Comparison of ENCODE assay signal across 10 cellular contexts in the genomic region with DNA sequence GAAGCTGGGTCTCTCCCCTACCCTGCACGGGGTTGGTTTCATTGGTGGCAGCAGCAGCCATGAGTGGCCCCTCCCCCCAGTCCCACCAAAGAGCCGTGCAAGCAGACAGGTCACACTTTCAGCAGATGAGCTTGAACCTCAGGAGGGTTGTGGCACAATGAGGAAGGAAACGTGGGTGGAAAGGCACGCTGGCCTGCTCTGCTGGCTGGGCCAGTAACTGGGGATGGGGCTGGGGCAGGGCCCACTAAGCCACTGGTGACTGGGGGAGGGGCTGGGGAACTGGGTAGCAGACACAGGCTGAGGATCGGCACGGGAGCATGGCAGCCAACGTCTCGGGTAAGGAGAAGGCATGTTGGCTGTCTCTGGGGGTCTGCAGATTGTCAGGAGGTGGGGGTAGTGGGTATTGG. TPM values are rescaled to one million over a fixed set of nuclear protein-coding genes. Genes with fewer than 3 reads are reported as not detected.
A peak's percentile ranks its signal among the peaks of the same experiment; 100 is the strongest.
DNase-seq lines count a peak whose midpoint lies in the region; ATAC-seq and TF ChIP-seq lines count a peak whose summit lies in the region.
"Had no signal": no experiment of that assay in that cellular context is flagged by ENCODE, and none has a peak within 500 bp of the region (broad histone marks: within the 10 kb centered on the region; RNA-seq: fewer than 3 reads in every experiment).

A gene with protein sequence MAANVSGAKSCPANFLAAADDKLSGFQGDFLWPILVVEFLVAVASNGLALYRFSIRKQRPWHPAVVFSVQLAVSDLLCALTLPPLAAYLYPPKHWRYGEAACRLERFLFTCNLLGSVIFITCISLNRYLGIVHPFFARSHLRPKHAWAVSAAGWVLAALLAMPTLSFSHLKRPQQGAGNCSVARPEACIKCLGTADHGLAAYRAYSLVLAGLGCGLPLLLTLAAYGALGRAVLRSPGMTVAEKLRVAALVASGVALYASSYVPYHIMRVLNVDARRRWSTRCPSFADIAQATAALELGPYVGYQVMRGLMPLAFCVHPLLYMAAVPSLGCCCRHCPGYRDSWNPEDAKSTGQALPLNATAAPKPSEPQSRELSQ (plus strand): TSS at position 289 of the 407 bp plus-strand sequence. CDS start 29 bp downstream, at position 318.

- H3K9me3 ChIP-seq in A673 (ENCODE audit: low read depth, low read length, poor library complexity, severe bottlenecking), result no peaks in the 10 kb centered on the region

- DNase-seq in A673 (ENCODE audit: low spot score) (no peak), GM23338 (ENCODE audit: low spot score) (no peak), memory B cell (ENCODE audit: low spot score in 2 of 2) (peak in 1 of 2 donors; percentile 52), HK-2 (ENCODE audit: unreplicated experiment) (no peak), hepatic stellate cell (ENCODE audit: low spot score) (no peak)
- peak; percentile 86 for DNase-seq in activated CD4-positive, alpha-beta memory T cell treated with anti-CD3 and anti-CD28 coated beads for 36 hours
- DNase-seq: NCI-H1694 treated with DMSO at 0.1 percent for 48 hours had no signal

- H3K36me3 Mint-ChIP-seq in GM23338 (ENCODE audit: low read depth) (peaks cover 80% of the 10 kb centered on the region), memory B cell (peaks cover 21% of the 10 kb centered on the region)
- peaks cover 75% of the 10 kb centered on the region for H3K36me3 Mint-ChIP-seq in activated CD4-positive, alpha-beta memory T cell treated with anti-CD3 and anti-CD28 coated beads for 36 hours

- intact Hi-C loops in A673 (cut with micrococcal nuclease; ENCODE audit: unreplicated experiment), result loop anchor here (5.0 kb wide), 1 partner anchor 179 kb away; no protein-coding TSS in a partner anchor
- intact Hi-C loops in activated CD4-positive, alpha-beta memory T cell treated with anti-CD3 and anti-CD28 coated beads for 36 hours (cut with micrococcal nuclease), result loop anchor here (5.0 kb wide), 1 partner anchor 179 kb away; no protein-coding TSS in a partner anchor

- H3K4me1 Mint-ChIP-seq in GM23338 (peaks cover 19% of the 10 kb centered on the region), memory B cell (peaks cover 35% of the 10 kb centered on the region)
- H3K4me1 Mint-ChIP-seq in activated CD4-positive, alpha-beta memory T cell treated with anti-CD3 and anti-CD28 coated beads for 36 hours (ENCODE audit: low read depth), result peaks cover 66% of the 10 kb centered on the region

- TF ChIP-seq CTCF in A673 (conservative IDR thresholded peaks at IDR 0.05; ENCODE audit: low read depth, low read length), result no peak
- no peak for TF ChIP-seq CTCF in GM23338 (conservative IDR thresholded peaks at IDR 0.05; ENCODE audit: low read depth in 2 of 2)

- H3K36me3 ChIP-seq in A673 (ENCODE audit: insufficient read depth, low read length, poor library complexity, severe bottlenecking) (peaks cover 71% of the 10 kb centered on the region), GM23338 (ENCODE audit: insufficient read depth) (peaks cover 28% of the 10 kb centered on the region)

- H3F3A ChIP-seq in GM23338 (replicated peaks; ENCODE audit: low read depth), result peaks cover 61% of the 10 kb centered on the region

- H3K27ac Mint-ChIP-seq in GM23338 (no peak within 1 kb of the TSS; the same call in 1 of the 2 replicates), memory B cell (peak within 1 kb of the TSS; percentile 89)
- peak within 1 kb of the TSS; percentile 95 for H3K27ac Mint-ChIP-seq in activated CD4-positive, alpha-beta memory T cell treated with anti-CD3 and anti-CD28 coated beads for 36 hours

- H3K4me3 ChIP-seq in A673 (ENCODE audit: low read depth, low read length, poor library complexity, severe bottlenecking), result no peak within 1 kb of the TSS
- no peak within 1 kb of the TSS for H3K4me3 ChIP-seq in GM23338
- H3K4me3 ChIP-seq: coronary artery had no signal

- H3K4me2 ChIP-seq in GM23338, result no peak within 1 kb of the TSS

- POLR2A ChIA-PET in A673 (lab: Charles Lee; ENCODE audit: low non-redundant PET), result no interaction called here
- POLR2A ChIA-PET in activated CD4-positive, alpha-beta memory T cell treated with anti-CD3 and anti-CD28 coated beads for 36 hours (lab: Charles Lee), result interaction anchor here (0.8 to 8.7 kb wide), 4 partner anchors 10 to 28 kb away, joined by 3 to 75 read pairs (median 4); no protein-coding TSS in a partner anchor

- 0 out of 2 replicates have a peak, but pooled peaks cover 11% of the 10 kb centered on the region for H4K20me1 ChIP-seq in GM23338 (replicated peaks; ENCODE audit: insufficient read depth)

- H3K79me2 ChIP-seq in GM23338 (replicated peaks; ENCODE audit: insufficient read depth), result peaks cover 22% of the 10 kb centered on the region

- H3K9me2 ChIP-seq in GM23338 (ENCODE audit: insufficient read depth), result no peaks in the 10 kb centered on the region

- ATAC-seq in GM23338, result no peak
- peak; percentile 57 for ATAC-seq in memory B cell (ENCODE audit: low read depth)
- no peak for ATAC-seq in GM21737 (IDR thresholded peaks at IDR 0.05; ENCODE audit: unreplicated experiment)
- no peak for ATAC-seq in HG03565 (IDR thresholded peaks at IDR 0.05; ENCODE audit: unreplicated experiment)

- H3K9me3 Mint-ChIP-seq in GM23338, result no peaks in the 10 kb centered on the region
- no peaks in the 10 kb centered on the region for H3K9me3 Mint-ChIP-seq in activated CD4-positive, alpha-beta memory T cell treated with anti-CD3 and anti-CD28 coated beads for 36 hours
- no peaks in the 10 kb centered on the region for H3K9me3 Mint-ChIP-seq in memory B cell

- H3K4me1 ChIP-seq in A673 (ENCODE audit: insufficient read depth, low read length, poor library complexity, severe bottlenecking) (peaks cover 19% of the 10 kb centered on the region), GM23338 (ENCODE audit: insufficient read depth) (peaks cover 7% of the 10 kb centered on the region; the same call in 1 of the 2 replicates)

- no TSS peak for BruUV-seq in A673 (replicated peaks; lab: Mats Ljungman, UMichigan)

- H3K27ac ChIP-seq in A673 (ENCODE audit: low read depth, low read length, poor library complexity, severe bottlenecking) (peak within 1 kb of the TSS; percentile 30), GM23338 (ENCODE audit: low read depth) (peak within 1 kb of the TSS; percentile 83; the same call in 1 of the 2 replicates)

- peaks cover 44% of the 10 kb centered on the region for H3K27me3 Mint-ChIP-seq in GM23338 (ENCODE audit: insufficient read depth, low read depth, poor library complexity)
- no peaks in the 10 kb centered on the region for H3K27me3 Mint-ChIP-seq in activated CD4-positive, alpha-beta memory T cell treated with anti-CD3 and anti-CD28 coated beads for 36 hours
- no peaks in the 10 kb centered on the region for H3K27me3 Mint-ChIP-seq in memory B cell

- H2AFZ ChIP-seq in GM23338, result no peak within 1 kb of the TSS

- CTCF ChIA-PET in A673 (lab: Charles Lee), result interaction anchor here (0.7 kb wide), 1 partner anchor 430 kb away, joined by 5 read pairs; no protein-coding TSS in a partner anchor
- CTCF ChIA-PET in activated CD4-positive, alpha-beta memory T cell treated with anti-CD3 and anti-CD28 coated beads for 36 hours (lab: Charles Lee), result interaction anchor here (1.0 to 9.4 kb wide), 2 partner anchors 13 to 36 kb away, joined by 3 to 96 read pairs; no protein-coding TSS in a partner anchor

- H3K27me3 ChIP-seq in A673 (replicated peaks; ENCODE audit: insufficient read depth, low read depth, low read length, poor library complexity), result no peaks in the 10 kb centered on the region
- no peaks in the 10 kb centered on the region for H3K27me3 ChIP-seq in GM23338 (ENCODE audit: insufficient read depth)

- no peak within 1 kb of the TSS; the same call in 2 of the 3 replicates for H3K4me3 Mint-ChIP-seq in GM23338
- H3K4me3 Mint-ChIP-seq in activated CD4-positive, alpha-beta memory T cell treated with anti-CD3 and anti-CD28 coated beads for 36 hours, result peak within 1 kb of the TSS; percentile 67
- peak within 1 kb of the TSS; percentile 75 for H3K4me3 Mint-ChIP-seq in memory B cell

TF ChIP-seq in GM23338, 12 proteins besides CTCF, POLR2A, EP300 and RAD21 (continues in another document):
- TF ChIP-seq JUNB (IDR thresholded peaks at IDR 0.05; ENCODE audit: unreplicated experiment) (no peak), ZNF331 (CRISPR knock-in tag; IDR thresholded peaks at IDR 0.05; ENCODE audit: low read depth) (no peak), EZH2phosphoT487 (IDR thresholded peaks at IDR 0.05; ENCODE audit: unreplicated experiment) (no peak)
- TF ChIP-seq, protein P1, sequence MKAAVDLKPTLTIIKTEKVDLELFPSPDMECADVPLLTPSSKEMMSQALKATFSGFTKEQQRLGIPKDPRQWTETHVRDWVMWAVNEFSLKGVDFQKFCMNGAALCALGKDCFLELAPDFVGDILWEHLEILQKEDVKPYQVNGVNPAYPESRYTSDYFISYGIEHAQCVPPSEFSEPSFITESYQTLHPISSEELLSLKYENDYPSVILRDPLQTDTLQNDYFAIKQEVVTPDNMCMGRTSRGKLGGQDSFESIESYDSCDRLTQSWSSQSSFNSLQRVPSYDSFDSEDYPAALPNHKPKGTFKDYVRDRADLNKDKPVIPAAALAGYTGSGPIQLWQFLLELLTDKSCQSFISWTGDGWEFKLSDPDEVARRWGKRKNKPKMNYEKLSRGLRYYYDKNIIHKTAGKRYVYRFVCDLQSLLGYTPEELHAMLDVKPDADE (IDR thresholded peaks at IDR 0.05), result no peak

RNA-seq across cellular contexts. Expression of the gene that starts here (rescaled TPM):
- total RNA-seq in A673 (2021), result 32.2 and 39.4 TPM in 2 replicates
- total RNA-seq in GM23338 (2014; rRNA removed; shearing (Covaris generic)), result 1.2 and 4.0 TPM in 2 replicates
- 3.4 and 4.3 TPM in 2 replicates for polyA plus RNA-seq in GM23338 (2016; fragmentation: Nextera tagmentation; extraction: Ambion mirVana)
- 10 to 100 TPM; 28.4 to 29.6 TPM for total RNA-seq in activated CD4-positive, alpha-beta memory T cell treated with anti-CD3 and anti-CD28 coated beads for 36 hours
